ENCODE assay signal across 31 cellular contexts in genomic region chr3:78066287-78066686, GRCh38.
DNase-seq lines count a peak whose midpoint lies in the region; ATAC-seq and TF ChIP-seq lines count a peak whose summit lies in the region.
"Had no signal": no experiment of that assay in that cellular context is flagged by ENCODE, and none has a peak within 500 bp of the region (broad histone marks: within the 10 kb centered on the region; RNA-seq: fewer than 3 reads in every experiment).

No MANE protein-coding gene starts in this region.

- no peaks in the 10 kb centered on the region for H3K4me1 ChIP-seq in BE2C
- no peaks in the 10 kb centered on the region for H3K4me1 ChIP-seq in PC-9 (replicated peaks; ENCODE audit: insufficient read depth)
- H3K4me1 ChIP-seq in foreskin keratinocyte, result no peaks in the 10 kb centered on the region
- no peaks in the 10 kb centered on the region for H3K4me1 ChIP-seq in left ventricle myocardium inferior
- H3K4me1 ChIP-seq: ascending aorta, BLaER1, pancreas, stomach, tibial artery had no signal

- no peak overlapping the region for H2AFZ ChIP-seq in PC-9

- H4K20me1 ChIP-seq in PC-9 (ENCODE audit: insufficient read depth), result no peaks in the 10 kb centered on the region; the same call in 1 of the 2 replicates
- H4K20me1 ChIP-seq: BLaER1 had no signal

- no peak for ATAC-seq in foreskin keratinocyte
- ATAC-seq: pancreas had no signal

- H3K4me2 ChIP-seq in PC-9, result no peak overlapping the region
- H3K4me2 ChIP-seq: BLaER1, smooth muscle cell had no signal

- POLR2A ChIA-PET in PC-9 (lab: Charles Lee; ENCODE audit: unreplicated experiment), result no interaction called here

- TF ChIP-seq CTCF in BE2C (IDR thresholded peaks at IDR 0.05; ENCODE audit: low read depth, low read length) (peak; percentile 23; the same call in 1 of the 2 replicates), GM12874 (IDR thresholded peaks at IDR 0.05; ENCODE audit: insufficient read depth, low read depth, low read length) (peak; percentile 21; the same call in 1 of the 2 replicates), PC-9 (conservative IDR thresholded peaks at IDR 0.05) (peak; percentile 36; the same call in 1 of the 2 replicates), foreskin keratinocyte (conservative IDR thresholded peaks at IDR 0.05) (peak; percentile 7), left ventricle myocardium inferior (IDR thresholded peaks at IDR 0.05; ENCODE audit: borderline replicate concordance) (no peak)

- DNase-seq in BE2C, result no peak
- DNase-seq in PC-9, result no peak
- no peak for DNase-seq in foreskin keratinocyte
- DNase-seq in NCI-H187 (lab: John Stamatoyannopoulos, UW), result no peak
- no peak for DNase-seq in left ventricle myocardium inferior
- DNase-seq in activated T-cell treated with anti-CD3 and anti-CD28 coated beads for 4 hours, result no peak
- DNase-seq: ACHN; activated CD4-positive, alpha-beta T cell treated with anti-CD3 and anti-CD28 coated beads for 48 hours; activated CD8-positive, alpha-beta memory T cell treated with anti-CD3 and anti-CD28 coated beads for 24 hours; activated gamma-delta T cell; activated naive CD8-positive, alpha-beta T cell treated with anti-CD3 and anti-CD28 coated beads, Interleukin-2, amount 10 ng/mL, durations not matched to agents 7 days and 5 days; activated T-cell treated with anti-CD3 and anti-CD28 coated beads, Interleukin-2, amount 50 U/mL, for 1 hour; COR-L47; cortex of kidney; DMS79; GDM1; GOT3; NCI-H1105; NCI-H2029 treated with DMSO at 0.1 percent for 48 hours; NCI-H526 treated with DMSO at 0.1 percent for 48 hours; nephron progenitor cell; pancreas; retina; stimulated activated CD4-positive, alpha-beta T cell treated with anti-CD3 and anti-CD28 coated beads, Interleukin-1b, Interleukin-23, amount 100 ng/mL, for 48 hours; stimulated activated CD8-positive, alpha-beta memory T cell treated with anti-CD3 and anti-CD28 coated beads, Interleukin-4, amount 100 ng/mL, for 48 hours; stomach; tibial artery had no signal

- H3K9me2 ChIP-seq in PC-9 (ENCODE audit: insufficient read depth), result no peaks in the 10 kb centered on the region

- intact Hi-C loops in PC-9 (cut with micrococcal nuclease; ENCODE audit: unreplicated experiment) (no loop called here), left ventricle myocardium inferior (cut with micrococcal nuclease) (no loop called here)

- CTCF ChIA-PET in PC-9 (lab: Charles Lee), result no interaction called here

- H3K79me2 ChIP-seq in PC-9 (ENCODE audit: low read depth), result no peaks in the 10 kb centered on the region

- BruUV-seq in PC-9 (replicated peaks; lab: Mats Ljungman, UMichigan), result no TSS peak

- H3K9me3 ChIP-seq in BE2C (no peaks in the 10 kb centered on the region), PC-9 (ENCODE audit: insufficient read depth, low read depth) (no peaks in the 10 kb centered on the region), left ventricle myocardium inferior (replicated peaks) (no peaks in the 10 kb centered on the region)
- H3K9me3 ChIP-seq: ascending aorta, BLaER1, pancreas, stomach, tibial artery had no signal

- no peaks in the 10 kb centered on the region; the same call in 1 of the 2 replicates for H3F3A ChIP-seq in PC-9 (ENCODE audit: insufficient read depth, low read depth)

- H3K27me3 ChIP-seq in BE2C (no peaks in the 10 kb centered on the region), PC-9 (ENCODE audit: insufficient read depth, low read depth) (no peaks in the 10 kb centered on the region), foreskin keratinocyte (no peaks in the 10 kb centered on the region), left ventricle myocardium inferior (ENCODE audit: low read depth) (no peaks in the 10 kb centered on the region)
- H3K27me3 ChIP-seq: ascending aorta, BLaER1, pancreas, stomach, tibial artery had no signal

- no peak overlapping the region for H3K4me3 ChIP-seq in BE2C (ENCODE audit: low read depth, low read length)
- H3K4me3 ChIP-seq in PC-9, result no peak overlapping the region
- no peak overlapping the region for H3K4me3 ChIP-seq in left ventricle myocardium inferior
- H3K4me3 ChIP-seq: ascending aorta, BLaER1, pancreas, smooth muscle cell, stomach, tibial artery had no signal

- H3K36me3 ChIP-seq in BE2C (no peaks in the 10 kb centered on the region), PC-9 (ENCODE audit: low read depth) (no peaks in the 10 kb centered on the region), left ventricle myocardium inferior (no peaks in the 10 kb centered on the region)
- H3K36me3 ChIP-seq: ascending aorta, BLaER1, pancreas, stomach, tibial artery had no signal

- no peak overlapping the region for H3K27ac ChIP-seq in PC-9
- H3K27ac ChIP-seq in foreskin keratinocyte, result no peak overlapping the region
- H3K27ac ChIP-seq in left ventricle myocardium inferior (replicated peaks), result no peak overlapping the region
- H3K27ac ChIP-seq: ascending aorta, BLaER1, pancreas, stomach, tibial artery had no signal
